1 cellular context compared by ENCODE assay signal in the genomic region with DNA sequence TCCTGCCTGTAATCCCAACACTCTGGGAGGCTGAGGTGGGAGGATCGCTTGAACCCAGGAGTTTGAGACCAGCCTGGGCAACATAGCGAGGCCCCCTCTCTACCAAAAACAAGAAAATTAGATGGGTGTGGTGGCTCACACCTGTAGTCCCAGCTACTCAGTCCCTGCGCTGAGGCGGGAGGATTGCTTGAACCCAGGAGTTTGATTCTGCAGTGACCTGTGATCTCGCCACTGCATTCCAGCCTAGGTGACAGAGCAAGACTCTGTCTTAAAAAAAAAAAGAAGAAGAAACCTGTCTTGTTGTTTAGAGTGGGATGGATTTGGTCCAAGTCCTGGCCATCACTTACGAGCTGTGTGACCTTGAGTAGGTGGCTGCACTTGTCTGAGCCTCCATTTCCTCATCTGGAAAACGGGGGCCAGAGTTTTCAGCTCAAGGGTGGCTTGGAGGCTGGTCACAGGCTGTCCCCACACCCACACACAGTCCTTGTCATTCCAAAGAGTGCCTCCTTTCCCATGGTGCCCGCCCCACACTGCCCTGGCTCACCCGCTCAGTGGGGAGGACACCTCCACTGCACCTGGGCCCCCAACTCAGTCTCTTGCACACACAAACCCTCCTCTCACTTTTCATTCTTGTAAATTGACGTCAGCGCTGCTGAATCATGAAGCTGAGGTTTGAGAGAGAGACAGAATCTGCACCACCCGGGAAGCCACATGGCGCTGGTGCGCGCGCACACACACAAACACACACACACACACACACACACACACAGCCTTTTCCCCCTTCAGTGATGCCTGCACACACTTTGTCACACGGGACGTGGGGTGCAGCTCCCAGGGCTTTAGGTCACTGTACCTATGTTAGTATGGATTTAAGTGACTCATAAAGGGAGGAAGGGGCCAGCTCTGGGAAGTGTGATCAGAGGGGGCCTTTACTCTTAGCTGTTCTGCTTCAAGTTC.
A peak's percentile ranks its signal among the peaks of the same experiment; 100 is the strongest.
TF ChIP-seq lines count a peak whose summit lies in the region.

No MANE protein-coding gene starts in this region.

TF ChIP-seq in K562, 482 proteins besides CTCF, POLR2A, EP300 and RAD21 (continued from another document and continues in another):
- TF ChIP-seq RFX1 (IDR thresholded peaks at IDR 0.05) (no peak), RBM17 (IDR thresholded peaks at IDR 0.05; ENCODE audit: borderline replicate concordance, low read depth, low read length) (no peak), SMAD3 (CRISPR knock-in tag; conservative IDR thresholded peaks at IDR 0.05) (no peak), KDM4B (IDR thresholded peaks at IDR 0.05; ENCODE audit: borderline replicate concordance in 2 of 2, low read depth in 1 of 2) (no peak), SRF (CRISPR knock-in tag; IDR thresholded peaks at IDR 0.05) (no peak), NR2C2 (CRISPR knock-in tag; IDR thresholded peaks at IDR 0.05) (no peak), NR2C2 (tag; IDR thresholded peaks at IDR 0.05) (no peak), STAG1 (CRISPR knock-in tag; IDR thresholded peaks at IDR 0.05; ENCODE audit: borderline replicate concordance) (no peak), SAFB2 (IDR thresholded peaks at IDR 0.05; ENCODE audit: borderline replicate concordance, low read depth, low read length, severe bottlenecking) (no peak), U2AF1 (optimal IDR thresholded peaks at IDR 0.05; ENCODE audit: low read depth, low read length) (no peak), PHF20 (IDR thresholded peaks at IDR 0.05; ENCODE audit: partially characterized antibody) (no peak), ARID2 (IDR thresholded peaks at IDR 0.05) (peak; percentile 50; the same call in 1 of the 2 replicates), CEBPB (tag; IDR thresholded peaks at IDR 0.05) (no peak), ZNF282 (CRISPR knock-in tag; IDR thresholded peaks at IDR 0.05) (no peak), NCOA2 (IDR thresholded peaks at IDR 0.05; ENCODE audit: partially characterized antibody in 2 of 2) (no peak), RBM39 (optimal IDR thresholded peaks at IDR 0.05; ENCODE audit: low read depth, low read length) (no peak), NR2F6 (CRISPR knock-in tag; IDR thresholded peaks at IDR 0.05) (no peak), FOSL1 (tag; conservative IDR thresholded peaks at IDR 0.05) (peak; percentile 48; the same call in 1 of the 2 replicates), POLR3A (IDR thresholded peaks at IDR 0.05; ENCODE audit: borderline replicate concordance, extremely low read depth, insufficient read depth, insufficient read length) (no peak), TBL1XR1 (IDR thresholded peaks at IDR 0.05; ENCODE audit: low read length in 2 of 2) (no peak), ZNF444 (CRISPR knock-in tag; IDR thresholded peaks at IDR 0.05) (no peak), FOXJ3 (CRISPR knock-in tag; IDR thresholded peaks at IDR 0.05) (no peak), DDX20 (tag; IDR thresholded peaks at IDR 0.05; ENCODE audit: low read depth) (no peak), MXI1 (IDR thresholded peaks at IDR 0.05; ENCODE audit: low read depth, low read length) (no peak), LEF1 (IDR thresholded peaks at IDR 0.05) (no peak), NEUROD1 (IDR thresholded peaks at IDR 0.05; ENCODE audit: borderline replicate concordance, low read depth, low read length, partially characterized antibody) (no peak), HOXB6 (CRISPR knock-in tag; IDR thresholded peaks at IDR 0.05; ENCODE audit: borderline replicate concordance) (no peak), KLF1 (tag; IDR thresholded peaks at IDR 0.05) (no peak), SMARCA4 (IDR thresholded peaks at IDR 0.05) (peak; percentile 64), NELFE (IDR thresholded peaks at IDR 0.05; ENCODE audit: insufficient read depth, insufficient read length) (no peak), DPF2 (IDR thresholded peaks at IDR 0.05) (peak; percentile 66), HDAC2 (IDR thresholded peaks at IDR 0.05) (no peak), ZNF212 (CRISPR knock-in tag; IDR thresholded peaks at IDR 0.05) (no peak), HDAC1 (IDR thresholded peaks at IDR 0.05) (peak in 1 of 2 experiments; percentile 65; a peak in 2 of 4 replicates), SRSF7 (optimal IDR thresholded peaks at IDR 0.05; ENCODE audit: low read depth, low read length) (no peak), ILK (tag; IDR thresholded peaks at IDR 0.05; ENCODE audit: borderline replicate concordance, low read depth) (no peak), ZNF324 (CRISPR knock-in tag; IDR thresholded peaks at IDR 0.05) (no peak)
- TF ChIP-seq, protein P1, sequence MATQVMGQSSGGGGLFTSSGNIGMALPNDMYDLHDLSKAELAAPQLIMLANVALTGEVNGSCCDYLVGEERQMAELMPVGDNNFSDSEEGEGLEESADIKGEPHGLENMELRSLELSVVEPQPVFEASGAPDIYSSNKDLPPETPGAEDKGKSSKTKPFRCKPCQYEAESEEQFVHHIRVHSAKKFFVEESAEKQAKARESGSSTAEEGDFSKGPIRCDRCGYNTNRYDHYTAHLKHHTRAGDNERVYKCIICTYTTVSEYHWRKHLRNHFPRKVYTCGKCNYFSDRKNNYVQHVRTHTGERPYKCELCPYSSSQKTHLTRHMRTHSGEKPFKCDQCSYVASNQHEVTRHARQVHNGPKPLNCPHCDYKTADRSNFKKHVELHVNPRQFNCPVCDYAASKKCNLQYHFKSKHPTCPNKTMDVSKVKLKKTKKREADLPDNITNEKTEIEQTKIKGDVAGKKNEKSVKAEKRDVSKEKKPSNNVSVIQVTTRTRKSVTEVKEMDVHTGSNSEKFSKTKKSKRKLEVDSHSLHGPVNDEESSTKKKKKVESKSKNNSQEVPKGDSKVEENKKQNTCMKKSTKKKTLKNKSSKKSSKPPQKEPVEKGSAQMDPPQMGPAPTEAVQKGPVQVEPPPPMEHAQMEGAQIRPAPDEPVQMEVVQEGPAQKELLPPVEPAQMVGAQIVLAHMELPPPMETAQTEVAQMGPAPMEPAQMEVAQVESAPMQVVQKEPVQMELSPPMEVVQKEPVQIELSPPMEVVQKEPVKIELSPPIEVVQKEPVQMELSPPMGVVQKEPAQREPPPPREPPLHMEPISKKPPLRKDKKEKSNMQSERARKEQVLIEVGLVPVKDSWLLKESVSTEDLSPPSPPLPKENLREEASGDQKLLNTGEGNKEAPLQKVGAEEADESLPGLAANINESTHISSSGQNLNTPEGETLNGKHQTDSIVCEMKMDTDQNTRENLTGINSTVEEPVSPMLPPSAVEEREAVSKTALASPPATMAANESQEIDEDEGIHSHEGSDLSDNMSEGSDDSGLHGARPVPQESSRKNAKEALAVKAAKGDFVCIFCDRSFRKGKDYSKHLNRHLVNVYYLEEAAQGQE (CRISPR knock-in tag; IDR thresholded peaks at IDR 0.05; ENCODE audit: low read depth) = no peak
- TF ChIP-seq, protein P2, sequence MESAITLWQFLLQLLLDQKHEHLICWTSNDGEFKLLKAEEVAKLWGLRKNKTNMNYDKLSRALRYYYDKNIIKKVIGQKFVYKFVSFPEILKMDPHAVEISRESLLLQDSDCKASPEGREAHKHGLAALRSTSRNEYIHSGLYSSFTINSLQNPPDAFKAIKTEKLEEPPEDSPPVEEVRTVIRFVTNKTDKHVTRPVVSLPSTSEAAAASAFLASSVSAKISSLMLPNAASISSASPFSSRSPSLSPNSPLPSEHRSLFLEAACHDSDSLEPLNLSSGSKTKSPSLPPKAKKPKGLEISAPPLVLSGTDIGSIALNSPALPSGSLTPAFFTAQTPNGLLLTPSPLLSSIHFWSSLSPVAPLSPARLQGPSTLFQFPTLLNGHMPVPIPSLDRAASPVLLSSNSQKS (CRISPR knock-in tag; IDR thresholded peaks at IDR 0.05) = no peak
- TF ChIP-seq, protein P3, sequence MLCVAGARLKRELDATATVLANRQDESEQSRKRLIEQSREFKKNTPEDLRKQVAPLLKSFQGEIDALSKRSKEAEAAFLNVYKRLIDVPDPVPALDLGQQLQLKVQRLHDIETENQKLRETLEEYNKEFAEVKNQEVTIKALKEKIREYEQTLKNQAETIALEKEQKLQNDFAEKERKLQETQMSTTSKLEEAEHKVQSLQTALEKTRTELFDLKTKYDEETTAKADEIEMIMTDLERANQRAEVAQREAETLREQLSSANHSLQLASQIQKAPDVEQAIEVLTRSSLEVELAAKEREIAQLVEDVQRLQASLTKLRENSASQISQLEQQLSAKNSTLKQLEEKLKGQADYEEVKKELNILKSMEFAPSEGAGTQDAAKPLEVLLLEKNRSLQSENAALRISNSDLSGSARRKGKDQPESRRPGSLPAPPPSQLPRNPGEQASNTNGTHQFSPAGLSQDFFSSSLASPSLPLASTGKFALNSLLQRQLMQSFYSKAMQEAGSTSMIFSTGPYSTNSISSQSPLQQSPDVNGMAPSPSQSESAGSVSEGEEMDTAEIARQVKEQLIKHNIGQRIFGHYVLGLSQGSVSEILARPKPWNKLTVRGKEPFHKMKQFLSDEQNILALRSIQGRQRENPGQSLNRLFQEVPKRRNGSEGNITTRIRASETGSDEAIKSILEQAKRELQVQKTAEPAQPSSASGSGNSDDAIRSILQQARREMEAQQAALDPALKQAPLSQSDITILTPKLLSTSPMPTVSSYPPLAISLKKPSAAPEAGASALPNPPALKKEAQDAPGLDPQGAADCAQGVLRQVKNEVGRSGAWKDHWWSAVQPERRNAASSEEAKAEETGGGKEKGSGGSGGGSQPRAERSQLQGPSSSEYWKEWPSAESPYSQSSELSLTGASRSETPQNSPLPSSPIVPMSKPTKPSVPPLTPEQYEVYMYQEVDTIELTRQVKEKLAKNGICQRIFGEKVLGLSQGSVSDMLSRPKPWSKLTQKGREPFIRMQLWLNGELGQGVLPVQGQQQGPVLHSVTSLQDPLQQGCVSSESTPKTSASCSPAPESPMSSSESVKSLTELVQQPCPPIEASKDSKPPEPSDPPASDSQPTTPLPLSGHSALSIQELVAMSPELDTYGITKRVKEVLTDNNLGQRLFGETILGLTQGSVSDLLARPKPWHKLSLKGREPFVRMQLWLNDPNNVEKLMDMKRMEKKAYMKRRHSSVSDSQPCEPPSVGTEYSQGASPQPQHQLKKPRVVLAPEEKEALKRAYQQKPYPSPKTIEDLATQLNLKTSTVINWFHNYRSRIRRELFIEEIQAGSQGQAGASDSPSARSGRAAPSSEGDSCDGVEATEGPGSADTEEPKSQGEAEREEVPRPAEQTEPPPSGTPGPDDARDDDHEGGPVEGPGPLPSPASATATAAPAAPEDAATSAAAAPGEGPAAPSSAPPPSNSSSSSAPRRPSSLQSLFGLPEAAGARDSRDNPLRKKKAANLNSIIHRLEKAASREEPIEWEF (CRISPR knock-in tag; IDR thresholded peaks at IDR 0.05) = no peak
- TF ChIP-seq, protein P4, sequence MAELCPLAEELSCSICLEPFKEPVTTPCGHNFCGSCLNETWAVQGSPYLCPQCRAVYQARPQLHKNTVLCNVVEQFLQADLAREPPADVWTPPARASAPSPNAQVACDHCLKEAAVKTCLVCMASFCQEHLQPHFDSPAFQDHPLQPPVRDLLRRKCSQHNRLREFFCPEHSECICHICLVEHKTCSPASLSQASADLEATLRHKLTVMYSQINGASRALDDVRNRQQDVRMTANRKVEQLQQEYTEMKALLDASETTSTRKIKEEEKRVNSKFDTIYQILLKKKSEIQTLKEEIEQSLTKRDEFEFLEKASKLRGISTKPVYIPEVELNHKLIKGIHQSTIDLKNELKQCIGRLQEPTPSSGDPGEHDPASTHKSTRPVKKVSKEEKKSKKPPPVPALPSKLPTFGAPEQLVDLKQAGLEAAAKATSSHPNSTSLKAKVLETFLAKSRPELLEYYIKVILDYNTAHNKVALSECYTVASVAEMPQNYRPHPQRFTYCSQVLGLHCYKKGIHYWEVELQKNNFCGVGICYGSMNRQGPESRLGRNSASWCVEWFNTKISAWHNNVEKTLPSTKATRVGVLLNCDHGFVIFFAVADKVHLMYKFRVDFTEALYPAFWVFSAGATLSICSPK (IDR thresholded peaks at IDR 0.05; ENCODE audit: borderline replicate concordance) = no peak
- TF ChIP-seq, protein P5, sequence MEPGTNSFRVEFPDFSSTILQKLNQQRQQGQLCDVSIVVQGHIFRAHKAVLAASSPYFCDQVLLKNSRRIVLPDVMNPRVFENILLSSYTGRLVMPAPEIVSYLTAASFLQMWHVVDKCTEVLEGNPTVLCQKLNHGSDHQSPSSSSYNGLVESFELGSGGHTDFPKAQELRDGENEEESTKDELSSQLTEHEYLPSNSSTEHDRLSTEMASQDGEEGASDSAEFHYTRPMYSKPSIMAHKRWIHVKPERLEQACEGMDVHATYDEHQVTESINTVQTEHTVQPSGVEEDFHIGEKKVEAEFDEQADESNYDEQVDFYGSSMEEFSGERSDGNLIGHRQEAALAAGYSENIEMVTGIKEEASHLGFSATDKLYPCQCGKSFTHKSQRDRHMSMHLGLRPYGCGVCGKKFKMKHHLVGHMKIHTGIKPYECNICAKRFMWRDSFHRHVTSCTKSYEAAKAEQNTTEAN (CRISPR knock-in tag; IDR thresholded peaks at IDR 0.05) = no peak
- TF ChIP-seq, protein P6, sequence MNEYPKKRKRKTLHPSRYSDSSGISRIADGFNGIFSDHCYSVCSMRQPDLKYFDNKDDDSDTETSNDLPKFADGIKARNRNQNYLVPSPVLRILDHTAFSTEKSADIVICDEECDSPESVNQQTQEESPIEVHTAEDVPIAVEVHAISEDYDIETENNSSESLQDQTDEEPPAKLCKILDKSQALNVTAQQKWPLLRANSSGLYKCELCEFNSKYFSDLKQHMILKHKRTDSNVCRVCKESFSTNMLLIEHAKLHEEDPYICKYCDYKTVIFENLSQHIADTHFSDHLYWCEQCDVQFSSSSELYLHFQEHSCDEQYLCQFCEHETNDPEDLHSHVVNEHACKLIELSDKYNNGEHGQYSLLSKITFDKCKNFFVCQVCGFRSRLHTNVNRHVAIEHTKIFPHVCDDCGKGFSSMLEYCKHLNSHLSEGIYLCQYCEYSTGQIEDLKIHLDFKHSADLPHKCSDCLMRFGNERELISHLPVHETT (CRISPR knock-in tag; conservative IDR thresholded peaks at IDR 0.05 in 1 of 2, IDR thresholded peaks at IDR 0.05 in 1 of 2) = no peak
- TF ChIP-seq, protein P7, sequence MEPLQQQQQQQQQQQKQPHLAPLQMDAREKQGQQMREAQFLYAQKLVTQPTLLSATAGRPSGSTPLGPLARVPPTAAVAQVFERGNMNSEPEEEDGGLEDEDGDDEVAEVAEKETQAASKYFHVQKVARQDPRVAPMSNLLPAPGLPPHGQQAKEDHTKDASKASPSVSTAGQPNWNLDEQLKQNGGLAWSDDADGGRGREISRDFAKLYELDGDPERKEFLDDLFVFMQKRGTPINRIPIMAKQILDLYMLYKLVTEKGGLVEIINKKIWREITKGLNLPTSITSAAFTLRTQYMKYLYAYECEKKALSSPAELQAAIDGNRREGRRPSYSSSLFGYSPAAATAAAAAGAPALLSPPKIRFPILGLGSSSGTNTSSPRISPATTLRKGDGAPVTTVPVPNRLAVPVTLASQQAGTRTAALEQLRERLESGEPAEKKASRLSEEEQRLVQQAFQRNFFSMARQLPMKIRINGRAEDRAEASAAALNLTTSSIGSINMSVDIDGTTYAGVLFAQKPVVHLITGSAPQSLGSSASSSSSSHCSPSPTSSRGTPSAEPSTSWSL (CRISPR knock-in tag; IDR thresholded peaks at IDR 0.05; ENCODE audit: borderline replicate concordance) = no peak
- TF ChIP-seq, protein P8, sequence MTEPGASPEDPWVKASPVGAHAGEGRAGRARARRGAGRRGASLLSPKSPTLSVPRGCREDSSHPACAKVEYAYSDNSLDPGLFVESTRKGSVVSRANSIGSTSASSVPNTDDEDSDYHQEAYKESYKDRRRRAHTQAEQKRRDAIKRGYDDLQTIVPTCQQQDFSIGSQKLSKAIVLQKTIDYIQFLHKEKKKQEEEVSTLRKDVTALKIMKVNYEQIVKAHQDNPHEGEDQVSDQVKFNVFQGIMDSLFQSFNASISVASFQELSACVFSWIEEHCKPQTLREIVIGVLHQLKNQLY (CRISPR knock-in tag; conservative IDR thresholded peaks at IDR 0.05) = no peak
- TF ChIP-seq, protein P9, sequence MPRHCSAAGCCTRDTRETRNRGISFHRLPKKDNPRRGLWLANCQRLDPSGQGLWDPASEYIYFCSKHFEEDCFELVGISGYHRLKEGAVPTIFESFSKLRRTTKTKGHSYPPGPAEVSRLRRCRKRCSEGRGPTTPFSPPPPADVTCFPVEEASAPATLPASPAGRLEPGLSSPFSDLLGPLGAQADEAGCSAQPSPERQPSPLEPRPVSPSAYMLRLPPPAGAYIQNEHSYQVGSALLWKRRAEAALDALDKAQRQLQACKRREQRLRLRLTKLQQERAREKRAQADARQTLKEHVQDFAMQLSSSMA (CRISPR knock-in tag; IDR thresholded peaks at IDR 0.05) = no peak
